ENCODE assay signal across 8 cellular contexts in genomic region chr6:15623282-15624116, GRCh38. TPM values are rescaled to one million over a fixed set of nuclear protein-coding genes. Genes with fewer than 3 reads are reported as not detected.
DNase-seq lines count a peak whose midpoint lies in the region; FAIRE-seq lines count a peak whose summit lies in the region.

No MANE protein-coding gene starts in this region.

- peaks cover 18% of the 10 kb centered on the region for H3K36me3 Mint-ChIP-seq in activated CD4-positive, alpha-beta memory T cell treated with anti-CD3 and anti-CD28 coated beads, Interleukin-2, amount 10 ng/mL, durations not matched to agents 7 days and 5 days (ENCODE audit: low read depth)

- H3K27me3 ChIP-seq in small intestine (ENCODE audit: control insufficient read depth in 2 of 2, insufficient read depth in 2 of 2, low read length in 2 of 2) = no peaks in the 10 kb centered on the region

- 79 to 84% (median 80%) methylated on average over 8 of the region's 8 CpGs for WGBS in small intestine, 3 donors

- no peak overlapping the region for H3K27ac Mint-ChIP-seq in activated CD4-positive, alpha-beta memory T cell treated with anti-CD3 and anti-CD28 coated beads, Interleukin-2, amount 10 ng/mL, durations not matched to agents 7 days and 5 days

- peaks cover 0 to 5% of the 10 kb centered on the region in 2 donors for H3K4me1 ChIP-seq in small intestine (ENCODE audit: control insufficient read depth in 2 of 2, insufficient read depth in 1 of 2, low read depth in 1 of 2, low read length in 1 of 2)

- H3K4me3 Mint-ChIP-seq in activated CD4-positive, alpha-beta memory T cell treated with anti-CD3 and anti-CD28 coated beads, Interleukin-2, amount 10 ng/mL, durations not matched to agents 7 days and 5 days = no peak overlapping the region

- no peak overlapping the region for H3K27ac ChIP-seq in small intestine (ENCODE audit: low read depth in 1 of 2, low read length in 1 of 2)

- no peaks in the 10 kb centered on the region for H3K36me3 ChIP-seq in small intestine (ENCODE audit: control insufficient read depth in 2 of 2, insufficient read depth in 2 of 2, low read length in 2 of 2)

- peaks cover 26% of the 10 kb centered on the region for H3K4me1 Mint-ChIP-seq in activated CD4-positive, alpha-beta memory T cell treated with anti-CD3 and anti-CD28 coated beads, Interleukin-2, amount 10 ng/mL, durations not matched to agents 7 days and 5 days

- CTCF ChIA-PET in activated CD4-positive, alpha-beta memory T cell treated with anti-CD3 and anti-CD28 coated beads, Interleukin-2, amount 10 ng/mL, durations not matched to agents 7 days and 5 days (lab: Charles Lee) = interaction anchor here (0.6 to 1.8 kb wide), 10 partner anchors 9 to 166 kb away, joined by 3 to 4 read pairs (median 3); no protein-coding TSS in a partner anchor

- no peaks in the 10 kb centered on the region for H3K9me3 ChIP-seq in small intestine (ENCODE audit: control insufficient read depth, low read depth)

- POLR2A ChIA-PET in activated CD4-positive, alpha-beta memory T cell treated with anti-CD3 and anti-CD28 coated beads, Interleukin-2, amount 10 ng/mL, durations not matched to agents 7 days and 5 days (lab: Charles Lee) = no interaction called here

- DNase-seq in AG20443 (ENCODE audit: low spot score) (peak; percentile 24), HTR-8/SVneo (ENCODE audit: insufficient read length, low spot score) (peak; percentile 7), SKM-1 (lab: John Stamatoyannopoulos, UW; ENCODE audit: unreplicated experiment) (peak; percentile 25), frontal cortex (ENCODE audit: low spot score in 2 of 2) (peak in 1 of 2 donors; percentile 22), small intestine (peak; percentile 22), putamen (ENCODE audit: low spot score) (no peak)
- no peak for DNase-seq in activated CD4-positive, alpha-beta memory T cell treated with anti-CD3 and anti-CD28 coated beads, Interleukin-2, amount 10 ng/mL, durations not matched to agents 7 days and 5 days
- DNase-seq in effector CD4-positive, alpha-beta T cell = no peak

- peak; percentile 57 for FAIRE-seq in HTR-8/SVneo (lab: Jason Lieb, UNC)
- FAIRE-seq in frontal cortex (lab: Jason Lieb, UNC) = peak; percentile 97
- peak; percentile 88 for FAIRE-seq in small intestine (lab: Jason Lieb, UNC)

- H3K27me3 Mint-ChIP-seq in activated CD4-positive, alpha-beta memory T cell treated with anti-CD3 and anti-CD28 coated beads, Interleukin-2, amount 10 ng/mL, durations not matched to agents 7 days and 5 days = no peaks in the 10 kb centered on the region

- no peak overlapping the region for H3K4me3 ChIP-seq in small intestine (ENCODE audit: low read depth in 1 of 2, low read length in 2 of 2)

- no peaks in the 10 kb centered on the region for H3K9me3 Mint-ChIP-seq in activated CD4-positive, alpha-beta memory T cell treated with anti-CD3 and anti-CD28 coated beads, Interleukin-2, amount 10 ng/mL, durations not matched to agents 7 days and 5 days

RNA-seq across cellular contexts. Expression of gene DTNBP1, which starts 39.3 kb away (rescaled TPM):
- 10.2 TPM for total RNA-seq in frontal cortex
- polyA plus RNA-seq in small intestine = 10 to 100 TPM; 12.7 to 20.4 (median 17.0) TPM
- total RNA-seq in activated CD4-positive, alpha-beta memory T cell treated with anti-CD3 and anti-CD28 coated beads, Interleukin-2, amount 10 ng/mL, durations not matched to agents 7 days and 5 days = 10 to 100 TPM; 26.5 to 27.9 TPM

Comparison
In these comparisons a context has a peak if more than half of its experiments do, and no peak if none do; other contexts are left out.
1. DNase-seq: peak in AG20443 (single experiment), HTR-8/SVneo (single experiment), SKM-1 (single experiment) and small intestine (single experiment); none in putamen (single experiment), activated CD4-positive, alpha-beta memory T cell treated with anti-CD3 and anti-CD28 coated beads, Interleukin-2, amount 10 ng/mL, durations not matched to agents 7 days and 5 days (single experiment) and effector CD4-positive, alpha-beta T cell (single experiment).